Comparison of ENCODE assay signal across 8 cellular contexts in the genomic region with DNA sequence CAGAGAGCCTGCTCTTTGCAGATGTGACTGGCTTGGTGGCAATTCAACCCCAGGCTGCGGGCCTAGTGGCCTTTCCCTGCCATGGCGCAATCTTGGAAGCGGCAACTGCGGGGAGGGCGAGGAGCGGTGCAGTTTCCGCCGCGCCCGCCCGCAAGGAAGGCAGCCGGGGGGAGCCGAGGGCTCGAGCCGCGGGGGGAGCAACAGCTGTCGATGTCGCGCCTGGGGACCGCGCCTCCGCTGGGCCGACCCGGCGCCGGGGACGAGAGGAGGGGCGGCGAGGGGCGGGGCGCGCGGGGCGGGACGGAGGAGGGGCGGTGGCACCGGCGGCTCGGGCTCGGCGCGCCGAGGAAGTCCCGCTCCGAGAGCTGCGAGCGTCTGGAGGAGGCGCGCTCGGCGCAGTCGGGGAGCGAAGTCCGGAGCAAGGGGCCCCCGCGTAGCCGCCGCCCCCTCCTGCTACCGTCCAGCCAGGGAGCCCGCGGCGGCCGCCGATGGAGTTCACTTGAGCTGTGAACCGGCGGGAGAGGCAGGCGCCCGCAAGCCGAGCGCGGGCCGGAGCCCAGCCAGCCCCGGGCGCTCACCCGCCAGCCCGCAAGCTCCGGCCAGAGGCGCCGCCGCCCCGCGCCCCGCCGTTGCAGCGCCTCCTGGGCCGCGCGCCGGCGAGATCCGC.
DNase-seq lines count a peak whose midpoint lies in the region; ATAC-seq, FAIRE-seq and TF ChIP-seq lines count a peak whose summit lies in the region.

No MANE protein-coding gene starts in this region.

- no peaks in the 10 kb centered on the region for H3K79me2 ChIP-seq in SU-DHL-6 (ENCODE audit: insufficient read depth, low read length)

- TF ChIP-seq CTCF in D721Med (IDR thresholded peaks at IDR 0.05; ENCODE audit: insufficient read depth, missing control alignments) (no peak), SU-DHL-6 (IDR thresholded peaks at IDR 0.05; ENCODE audit: insufficient read depth, low read length, poor library complexity, severe bottlenecking) (no peak), astrocyte of the spinal cord (IDR thresholded peaks at IDR 0.05; ENCODE audit: low read depth, low read length) (no peak)

- no peaks in the 10 kb centered on the region for H3K27me3 ChIP-seq in SU-DHL-6 (ENCODE audit: low read length)
- peaks cover 23% of the 10 kb centered on the region for H3K27me3 ChIP-seq in iPS-18a (ENCODE audit: control insufficient read depth, insufficient read depth, low read length)
- no peaks in the 10 kb centered on the region for H3K27me3 ChIP-seq in small intestine (ENCODE audit: control insufficient read depth in 2 of 2, insufficient read depth in 2 of 2, low read length in 2 of 2)

- FAIRE-seq in D721Med (lab: Jason Lieb, UNC) (no peak), small intestine (lab: Jason Lieb, UNC) (no peak)

- in situ Hi-C loops in astrocyte of the spinal cord (cut with HindIII; ENCODE audit: low sequenced_read_pairs), result no loop called here

- H3K4me1 ChIP-seq in iPS-18a (ENCODE audit: control insufficient read depth, low read depth, low read length) (peaks cover 28% of the 10 kb centered on the region), small intestine (ENCODE audit: control insufficient read depth in 2 of 2, insufficient read depth in 1 of 2, low read depth in 1 of 2, low read length in 1 of 2) (no peaks in the 10 kb centered on the region)

- peak overlapping the region; percentile 36 for H2AFZ ChIP-seq in SU-DHL-6 (ENCODE audit: low read depth, low read length, severe bottlenecking)

- H3K4me2 ChIP-seq in SU-DHL-6 (ENCODE audit: low read depth, low read length, poor library complexity, severe bottlenecking), result peak overlapping the region; percentile 86

- H3K9me3 ChIP-seq in SU-DHL-6 (ENCODE audit: insufficient read depth, low read length) (no peaks in the 10 kb centered on the region), iPS-18a (ENCODE audit: control insufficient read depth, low read depth, low read length) (no peaks in the 10 kb centered on the region), small intestine (ENCODE audit: control insufficient read depth, low read depth) (no peaks in the 10 kb centered on the region)

- H3K9me2 ChIP-seq in SU-DHL-6 (replicated peaks; ENCODE audit: insufficient read depth, low read length), result no peaks in the 10 kb centered on the region

- H3K36me3 ChIP-seq in SU-DHL-6 (ENCODE audit: low read length) (no peaks in the 10 kb centered on the region), iPS-18a (ENCODE audit: control insufficient read depth, low read depth, low read length) (peaks cover 11% of the 10 kb centered on the region), small intestine (ENCODE audit: control insufficient read depth in 2 of 2, insufficient read depth in 2 of 2, low read length in 2 of 2) (no peaks in the 10 kb centered on the region)

- H3F3A ChIP-seq in SU-DHL-6 (ENCODE audit: insufficient read depth), result 0 out of 2 replicates have a peak, but pooled peaks cover 8% of the 10 kb centered on the region

- H3K4me3 ChIP-seq in SU-DHL-6 (ENCODE audit: insufficient read depth, low read length, poor library complexity, severe bottlenecking) (peak overlapping the region; percentile 69), astrocyte of the spinal cord (ENCODE audit: low read depth, low read length) (peak overlapping the region; percentile 93), iPS-18a (ENCODE audit: low read length) (peak overlapping the region; percentile 95), small intestine (ENCODE audit: low read depth in 1 of 2, low read length in 2 of 2) (peak overlapping the region; percentile 77 to 87)

- ATAC-seq in GM21390 (IDR thresholded peaks at IDR 0.05; ENCODE audit: unreplicated experiment), result peak; percentile 74

- H3K27ac ChIP-seq in SU-DHL-6 (ENCODE audit: low read depth, low read length) (no peak overlapping the region), iPS-18a (ENCODE audit: low read length) (no peak overlapping the region), small intestine (ENCODE audit: low read depth in 1 of 2, low read length in 1 of 2) (peak overlapping the region; percentile 82 to 98)

- 0 to 1% (median 0%) methylated on average over 21 to 91 of the region's 91 CpGs for WGBS in small intestine, 3 donors

- peak; percentile 35 for DNase-seq in D721Med (ENCODE audit: insufficient read length, low spot score)
- DNase-seq in Kasumi-1 (lab: John Stamatoyannopoulos, UW), result peak; percentile 3 to 5
- peak; percentile 68 for DNase-seq in astrocyte of the spinal cord (ENCODE audit: low read depth, low spot score)
- peak; percentile 85 for DNase-seq in small intestine
- DNase-seq in cerebellar nuclear complex (lab: John Stamatoyannopoulos, UW), result no peak

- H3K9ac ChIP-seq in SU-DHL-6 (ENCODE audit: low read length), result peak overlapping the region; percentile 66
- no peak overlapping the region for H3K9ac ChIP-seq in iPS-18a (ENCODE audit: low read length)

- 0 out of 2 replicates have a peak, but pooled peaks cover 6% of the 10 kb centered on the region for H4K20me1 ChIP-seq in SU-DHL-6 (ENCODE audit: low read depth, low read length)

Comparison
In these comparisons a context has a peak if more than half of its experiments do, and no peak if none do; other contexts are left out.
1. DNase-seq: peak in D721Med (single experiment), Kasumi-1 (2 of 2), astrocyte of the spinal cord (single experiment) and small intestine (single experiment); none in cerebellar nuclear complex (0 of 2).
2. H3K27ac ChIP-seq: peak in small intestine (2 of 2); none in SU-DHL-6 (single experiment) and iPS-18a (single experiment).
3. Peak in every context shown above with its lines, with median percentiles within 50 percentile points of each other: H3K4me3 ChIP-seq.